Comparison of ENCODE assay signal across 1 cellular context in the genomic region with DNA sequence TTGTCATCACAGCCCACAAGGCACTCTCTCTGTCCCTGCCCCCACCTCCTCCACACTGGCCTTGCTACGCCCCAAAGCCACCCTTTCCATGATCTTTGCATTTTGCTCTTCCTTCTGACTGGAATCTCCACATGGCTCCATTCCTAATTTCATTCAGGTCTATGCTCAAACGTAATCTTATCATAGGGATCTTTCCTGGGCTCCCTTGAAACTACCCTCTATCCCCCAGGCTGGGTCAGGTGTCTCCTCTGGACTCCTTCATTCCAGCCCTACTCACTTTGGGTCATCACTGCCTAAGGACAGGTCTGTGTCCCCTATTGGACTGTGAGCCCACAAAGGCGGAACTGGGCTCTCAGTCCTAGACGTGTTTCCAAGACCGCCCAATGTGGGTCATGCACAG.
TF ChIP-seq lines count a peak whose summit lies in the region.

No MANE protein-coding gene starts in this region.

TF ChIP-seq in GM23338, 12 proteins besides CTCF, POLR2A, EP300 and RAD21:
- TF ChIP-seq EZH2phosphoT487 (IDR thresholded peaks at IDR 0.05; ENCODE audit: unreplicated experiment) = no peak
- TF ChIP-seq ZNF114 (CRISPR knock-in tag; IDR thresholded peaks at IDR 0.05) = no peak
- TF ChIP-seq JUNB (IDR thresholded peaks at IDR 0.05; ENCODE audit: unreplicated experiment) = no peak
- no peak for TF ChIP-seq ETS1 (IDR thresholded peaks at IDR 0.05)
- no peak for TF ChIP-seq ZNF331 (CRISPR knock-in tag; IDR thresholded peaks at IDR 0.05; ENCODE audit: low read depth)
- TF ChIP-seq POLR2AphosphoS5 (IDR thresholded peaks at IDR 0.05; ENCODE audit: low read depth) = no peak
- no peak for TF ChIP-seq NANOG (IDR thresholded peaks at IDR 0.05; ENCODE audit: borderline replicate concordance)
TF ChIP-seq in GM23338: peak in this region for 0.
